12 cellular contexts compared by ENCODE assay signal in the genomic region with DNA sequence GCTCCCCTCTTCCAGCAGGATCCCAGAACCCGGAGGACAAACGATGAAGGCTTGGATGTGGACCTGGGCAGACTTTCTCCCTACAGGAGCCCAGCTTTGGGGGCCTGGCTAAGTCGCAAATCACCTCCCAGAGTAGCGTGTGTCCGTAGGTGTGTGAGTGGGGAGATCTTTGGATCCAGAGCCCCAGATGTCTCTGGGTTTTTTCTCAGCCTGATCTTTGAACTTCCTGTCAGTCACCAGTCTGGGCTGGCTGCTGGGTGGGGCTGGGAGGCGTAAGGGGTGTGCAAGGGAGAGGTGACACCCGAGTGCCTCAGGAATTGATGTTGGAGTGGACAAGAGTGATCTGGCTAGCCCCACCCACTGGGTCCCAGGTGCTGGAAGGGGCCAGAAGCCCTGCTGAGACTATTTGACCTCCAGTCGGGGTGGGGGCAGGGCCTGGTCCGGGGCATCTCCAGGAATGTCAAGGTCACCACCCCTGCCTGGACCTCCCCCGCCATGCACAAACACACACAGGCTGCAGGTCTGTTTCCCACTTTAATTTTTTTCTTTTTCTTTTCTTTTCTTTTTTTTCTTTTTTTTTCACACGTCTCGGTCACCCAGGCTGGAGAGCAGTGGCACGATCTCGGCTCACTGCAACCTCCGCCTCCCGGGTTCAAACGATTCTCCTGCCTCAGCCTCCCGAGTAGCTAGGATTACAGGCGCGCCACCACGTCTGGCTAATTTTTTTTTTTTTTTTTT. TPM values are rescaled to one million over a fixed set of nuclear protein-coding genes. Genes with fewer than 3 reads are reported as not detected.
DNase-seq lines count a peak whose midpoint lies in the region; ATAC-seq and TF ChIP-seq lines count a peak whose summit lies in the region.
"Had no signal": no experiment of that assay in that cellular context is flagged by ENCODE, and none has a peak within 500 bp of the region (broad histone marks: within the 10 kb centered on the region; RNA-seq: fewer than 3 reads in every experiment).

A gene with protein sequence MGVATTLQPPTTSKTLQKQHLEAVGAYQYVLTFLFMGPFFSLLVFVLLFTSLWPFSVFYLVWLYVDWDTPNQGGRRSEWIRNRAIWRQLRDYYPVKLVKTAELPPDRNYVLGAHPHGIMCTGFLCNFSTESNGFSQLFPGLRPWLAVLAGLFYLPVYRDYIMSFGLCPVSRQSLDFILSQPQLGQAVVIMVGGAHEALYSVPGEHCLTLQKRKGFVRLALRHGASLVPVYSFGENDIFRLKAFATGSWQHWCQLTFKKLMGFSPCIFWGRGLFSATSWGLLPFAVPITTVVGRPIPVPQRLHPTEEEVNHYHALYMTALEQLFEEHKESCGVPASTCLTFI (minus strand): TSS at position 175 of the 738 bp plus-strand sequence. CDS start 182 bp downstream, outside the sequence.

- no peak for ATAC-seq in IMR-90 (ENCODE audit: low read depth)
- no peak for ATAC-seq in activated CD4-positive, CD25-positive, alpha-beta regulatory T cell treated with anti-CD3 and anti-CD28 coated beads, Interleukin-2, amount 50 U/mL, for 24 hours
- no peak for ATAC-seq in GM21526 (IDR thresholded peaks at IDR 0.05; ENCODE audit: low FRiP score, unreplicated experiment)
- ATAC-seq in GM18502 (IDR thresholded peaks at IDR 0.05; ENCODE audit: poor library complexity, unreplicated experiment), result no peak

- H3K9ac ChIP-seq in IMR-90 (ENCODE audit: low read depth, low read length), result no peak within 1 kb of the TSS

- no peaks in the 10 kb centered on the region for H3K79me1 ChIP-seq in IMR-90 (ENCODE audit: low read depth in 1 of 2, low read length in 2 of 2)

- H3K14ac ChIP-seq in IMR-90 (replicated peaks; ENCODE audit: low read depth, low read length), result no peak within 1 kb of the TSS

- H3K4me2 ChIP-seq in IMR-90 (ENCODE audit: low read depth, low read length), result peak within 1 kb of the TSS; percentile 44; the same call in 1 of the 2 replicates

- H3K56ac ChIP-seq in IMR-90 (ENCODE audit: extremely low read depth, insufficient read depth, low read length), result no peak within 1 kb of the TSS

- H3K36me3 Mint-ChIP-seq in Caco-2 (ENCODE audit: insufficient read depth, unreplicated experiment) (peaks cover 1% of the 10 kb centered on the region), nephron (ENCODE audit: low read depth) (no peaks in the 10 kb centered on the region)

- H4K5ac ChIP-seq in IMR-90 (ENCODE audit: low read depth, low read length), result no peak within 1 kb of the TSS

- H3K9me3 ChIP-seq in Caco-2, result no peaks in the 10 kb centered on the region
- H3K9me3 ChIP-seq in IMR-90 (ENCODE audit: control insufficient read depth, insufficient read depth, low read length), result 0 out of 2 replicates have a peak, but pooled peaks cover 2% of the 10 kb centered on the region
- no peaks in the 10 kb centered on the region for H3K9me3 ChIP-seq in esophagus muscularis mucosa

- no peak within 1 kb of the TSS for H2BK120ac ChIP-seq in IMR-90 (ENCODE audit: low read depth, low read length)

- peaks cover 20% of the 10 kb centered on the region for H3K4me1 ChIP-seq in Caco-2
- H3K4me1 ChIP-seq in IMR-90 (ENCODE audit: control insufficient read depth, insufficient read depth, low read length), result no peaks in the 10 kb centered on the region
- H3K4me1 ChIP-seq in esophagus muscularis mucosa, result peaks cover 8 to 12% (median 11%) of the 10 kb centered on the region in 4 donors

- CTCF ChIA-PET in Caco-2 (lab: Charles Lee) (interaction anchor here (0.6 to 2.5 kb wide), 7 partner anchors 9 to 57 kb away, joined by 3 to 12 read pairs (median 7); a partner anchor contains a TSS), IMR-90 (lab: Yijun Ruan, JAX) (no interaction called here)

- H2BK15ac ChIP-seq in IMR-90 (ENCODE audit: low read depth, low read length), result no peak within 1 kb of the TSS

- H2BK20ac ChIP-seq in IMR-90 (ENCODE audit: low read depth, low read length), result no peak within 1 kb of the TSS

- peak within 1 kb of the TSS; percentile 70 for H3K27ac Mint-ChIP-seq in Caco-2 (ENCODE audit: unreplicated experiment)
- H3K27ac Mint-ChIP-seq in nephron, result no peak within 1 kb of the TSS

- no peak for TF ChIP-seq CTCF in Caco-2 (IDR thresholded peaks at IDR 0.05; ENCODE audit: insufficient read depth in 1 of 2, low read depth in 1 of 2, low read length in 1 of 2, severe bottlenecking in 1 of 2, unreplicated experiment in 1 of 2)
- TF ChIP-seq CTCF in IMR-90 (conservative IDR thresholded peaks at IDR 0.05; ENCODE audit: low read depth, low read length), result no peak
- TF ChIP-seq CTCF in esophagus muscularis mucosa (IDR thresholded peaks at IDR 0.05), result no peak
- no peak for TF ChIP-seq CTCF in nephron (IDR thresholded peaks at IDR 0.05; ENCODE audit: unreplicated experiment in 3 of 3)

- intact Hi-C loops in Caco-2 (cut with micrococcal nuclease; ENCODE audit: unreplicated experiment), result loop anchor here (1.0 to 2.0 kb wide), 3 partner anchors 18 to 52 kb away; a partner anchor contains a TSS
- intact Hi-C loops in IMR-90 (cut with micrococcal nuclease), result no loop called here
- intact Hi-C loops in esophagus muscularis mucosa (cut with DNase I), result no loop called here

- TF ChIP-seq RAD21 in IMR-90 (IDR thresholded peaks at IDR 0.05; ENCODE audit: low read length), result no peak

- in situ Hi-C loops in IMR-90 (cut with MboI; ENCODE audit: low sequenced_read_pairs), result no loop called here

- no peaks in the 10 kb centered on the region for H3K9me1 ChIP-seq in IMR-90 (ENCODE audit: insufficient read depth, low read length)

- H3K27me3 ChIP-seq in Caco-2 (replicated peaks; ENCODE audit: control insufficient read depth, insufficient read depth, low read length), result no peaks in the 10 kb centered on the region
- H3K27me3 ChIP-seq in IMR-90 (ENCODE audit: control insufficient read depth, insufficient read depth, low read length), result peaks cover 44% of the 10 kb centered on the region
- H3K27me3 ChIP-seq in esophagus muscularis mucosa, result peaks cover 6 to 81% (median 32%) of the 10 kb centered on the region in 4 donors

- peak within 1 kb of the TSS; percentile 70 for H3K4me3 Mint-ChIP-seq in Caco-2 (ENCODE audit: unreplicated experiment)
- peak within 1 kb of the TSS in 2 of 3 experiments; percentile 23 to 50 for H3K4me3 Mint-ChIP-seq in nephron

- H4K8ac ChIP-seq in IMR-90 (ENCODE audit: low read depth in 2 of 2, low read length in 2 of 2), result no peak within 1 kb of the TSS

- no peaks in the 10 kb centered on the region for H4K20me1 ChIP-seq in IMR-90 (ENCODE audit: insufficient read depth, low read length)

- no peaks in the 10 kb centered on the region for H3K9me3 Mint-ChIP-seq in Caco-2 (ENCODE audit: unreplicated experiment)
- no peaks in the 10 kb centered on the region for H3K9me3 Mint-ChIP-seq in nephron

- no peak within 1 kb of the TSS for H3K18ac ChIP-seq in IMR-90 (ENCODE audit: low read depth, low read length)

- 40% methylated on average over 5 of the region's 21 CpGs; no CpG with 5 or more reads in 1 of the 2 experiments for WGBS in IMR-90 (ENCODE audit: extremely low coverage in 2 of 2, insufficient read length in 1 of 2), 2 experiments
- 41% methylated on average over 19 of the region's 21 CpGs for WGBS in esophagus muscularis mucosa

- POLR2A ChIA-PET in Caco-2 (lab: Charles Lee) (interaction anchor here (1.1 to 1.3 kb wide), 2 partner anchors 17 to 36 kb away, joined by 3 to 7 read pairs; a partner anchor contains a TSS), IMR-90 (lab: Charles Lee; ENCODE audit: unreplicated experiment) (no interaction called here)

- no peak within 1 kb of the TSS for H3K4ac ChIP-seq in IMR-90 (ENCODE audit: low read depth, low read length)

- H2AK5ac ChIP-seq in IMR-90 (ENCODE audit: low read depth, low read length), result no peak within 1 kb of the TSS

- peak within 1 kb of the TSS; percentile 78 for H2AFZ ChIP-seq in IMR-90 (replicated peaks; ENCODE audit: low read length, poor library complexity)

- H2AK9ac ChIP-seq in IMR-90 (replicated peaks; ENCODE audit: low read depth, low read length, poor library complexity), result peak within 1 kb of the TSS; percentile 42

- no peak within 1 kb of the TSS for H3K23ac ChIP-seq in IMR-90 (ENCODE audit: low read depth, low read length)

- no peak for TF ChIP-seq POLR2A in IMR-90 (IDR thresholded peaks at IDR 0.05; ENCODE audit: low read depth, low read length)
- no peak for TF ChIP-seq POLR2A in esophagus muscularis mucosa (IDR thresholded peaks at IDR 0.05; ENCODE audit: low read depth)

- H2BK5ac ChIP-seq in IMR-90 (ENCODE audit: low read depth, low read length, poor library complexity, severe bottlenecking), result no peak within 1 kb of the TSS

- H3K27ac ChIP-seq in IMR-90 (ENCODE audit: insufficient read depth, low read length) (no peak within 1 kb of the TSS), esophagus muscularis mucosa (replicated peaks in 1 of 4) (no peak within 1 kb of the TSS)

- peak; percentile 88 to 95 for DNase-seq in Caco-2
- DNase-seq in IMR-90, result no peak
- no peak for DNase-seq in esophagus muscularis mucosa (ENCODE audit: extremely low spot score)
- DNase-seq in A172 (ENCODE audit: low spot score), result no peak
- DNase-seq: activated CD4-positive, CD25-positive, alpha-beta regulatory T cell treated with anti-CD3 and anti-CD28 coated beads, Interleukin-2, amount 50 U/mL, for 72 hours; midbrain; NCI-H446 treated with DMSO at 0.1 percent for 48 hours had no signal

- dilution Hi-C loops in IMR-90 (cut with HindIII; ENCODE audit: low sequenced_read_pairs, unreplicated experiment), result no loop called here

- H4K91ac ChIP-seq in IMR-90 (ENCODE audit: insufficient read depth, low read depth, low read length), result no peak within 1 kb of the TSS

- BruUV-seq in Caco-2 (replicated peaks; lab: Mats Ljungman, UMichigan) (no TSS peak), IMR-90 (replicated peaks; lab: Mats Ljungman, UMichigan) (no TSS peak)

- H3K4me3 ChIP-seq in Caco-2 (ENCODE audit: low read depth, low read length) (peak within 1 kb of the TSS; percentile 45), IMR-90 (ENCODE audit: insufficient read depth, low read depth, low read length) (no peak within 1 kb of the TSS), esophagus muscularis mucosa (peak within 1 kb of the TSS; percentile 11 to 37 (median 25))

- no peaks in the 10 kb centered on the region; the same call in 1 of the 2 replicates for H3K36me3 ChIP-seq in Caco-2 (ENCODE audit: control insufficient read depth, insufficient read depth, low read length)
- peaks cover 4% of the 10 kb centered on the region; the same call in 1 of the 2 replicates for H3K36me3 ChIP-seq in IMR-90 (ENCODE audit: control insufficient read depth, insufficient read depth, low read length)
- H3K36me3 ChIP-seq in esophagus muscularis mucosa, result peaks cover 2 to 4% (median 3%) of the 10 kb centered on the region in 4 donors

- no peak for TF ChIP-seq EP300 in esophagus muscularis mucosa (IDR thresholded peaks at IDR 0.05)

- H3K27me3 Mint-ChIP-seq in Caco-2 (ENCODE audit: insufficient read depth, unreplicated experiment) (no peaks in the 10 kb centered on the region), nephron (ENCODE audit: low read depth) (peaks cover 57% of the 10 kb centered on the region)

- H3K4me1 Mint-ChIP-seq in Caco-2 (ENCODE audit: low read depth, unreplicated experiment) (peaks cover 14% of the 10 kb centered on the region), nephron (no peaks in the 10 kb centered on the region)

RNA-seq across cellular contexts. Expression of the gene that starts here (rescaled TPM):
- 6.3 and 8.1 TPM in 2 replicates for total RNA-seq in Caco-2 (2022)
- not detected in 2 replicates for total RNA-seq in IMR-90 (2012; rRNA removed)
- not detected in 2 replicates for polyA plus RNA-seq in IMR-90 (2012; rRNA removed)
- polyA plus RNA-seq in IMR-90 (2012; cell fraction: cytosol; rRNA removed), result not detected in 2 replicates
- not detected in 2 replicates for polyA plus RNA-seq in IMR-90 (2012; cell fraction: nucleus; rRNA removed; ENCODE audit: low replicate concordance)
- under 1 TPM in 1 of 4 donors, not detected in 3; 0.17 TPM for total RNA-seq in esophagus muscularis mucosa
- not detected in 2 replicates for total RNA-seq in A172 (2014; rRNA removed; shearing (Covaris generic))
- total RNA-seq: skeletal muscle tissue had no signal

Comparison
In these comparisons a context has a peak if more than half of its experiments do, and no peak if none do; other contexts are left out.
1. DNase-seq: peak in Caco-2 (2 of 2); none in IMR-90 (single experiment), esophagus muscularis mucosa (single experiment) and A172 (single experiment).